In the genomic region with DNA sequence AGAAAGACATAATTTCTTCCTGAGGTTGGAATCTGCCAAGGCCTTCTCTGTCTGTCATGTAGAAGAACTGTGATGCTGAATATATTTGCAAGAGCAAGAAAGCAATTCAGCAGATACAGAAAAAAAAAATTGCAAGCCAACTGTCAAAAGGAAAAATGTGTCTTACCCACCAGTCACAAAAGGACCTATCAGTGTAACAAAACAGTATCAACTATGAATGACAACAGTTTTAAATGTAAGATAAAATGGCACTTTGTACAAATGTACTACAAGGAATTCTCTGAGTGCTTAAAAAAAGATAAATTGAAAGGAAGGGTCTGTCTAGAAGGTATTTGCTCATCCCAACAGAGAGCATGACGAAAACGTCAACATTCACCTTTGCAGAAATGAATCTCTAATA, we compare ENCODE assay signal across 24 cellular contexts.
"Had no signal": no experiment of that assay in that cellular context is flagged by ENCODE, and none has a peak within 500 bp of the region (broad histone marks: within the 10 kb centered on the region; RNA-seq: fewer than 3 reads in every experiment).

No MANE protein-coding gene starts in this region.

- H3K9me3 Mint-ChIP-seq: dendritic cell treated with granulocyte-macrophage colony-stimulating factor and Interleukin-4, amounts not matched to agents 40 ng/mL and 50 ng/mL, for 4 days; endodermal cell had no signal

- H3K4me3 ChIP-seq: colonic mucosa, coronary artery, dorsolateral prefrontal cortex, esophagus muscularis mucosa, esophagus squamous epithelium, gastrocnemius medialis, gastroesophageal sphincter, heart left ventricle, heart right ventricle had no signal

- H3K9me3 ChIP-seq: colonic mucosa, esophagus muscularis mucosa, esophagus squamous epithelium, gastrocnemius medialis, gastroesophageal sphincter, heart left ventricle, heart right ventricle had no signal

- H3K27ac Mint-ChIP-seq: dendritic cell treated with granulocyte-macrophage colony-stimulating factor and Interleukin-4, amounts not matched to agents 40 ng/mL and 50 ng/mL, for 4 days; effector memory CD8-positive, alpha-beta T cell; endodermal cell had no signal

- H3K27ac ChIP-seq: colonic mucosa, coronary artery, dorsolateral prefrontal cortex, epithelial cell of prostate, esophagus muscularis mucosa, esophagus squamous epithelium, foreskin keratinocyte, gastrocnemius medialis, gastroesophageal sphincter, heart left ventricle, heart right ventricle had no signal

- H3K27me3 Mint-ChIP-seq: dendritic cell treated with granulocyte-macrophage colony-stimulating factor and Interleukin-4, amounts not matched to agents 40 ng/mL and 50 ng/mL, for 4 days; effector memory CD8-positive, alpha-beta T cell had no signal

- H3K4me3 Mint-ChIP-seq: dendritic cell treated with granulocyte-macrophage colony-stimulating factor and Interleukin-4, amounts not matched to agents 40 ng/mL and 50 ng/mL, for 4 days; effector memory CD8-positive, alpha-beta T cell; endodermal cell had no signal

- H3K36me3 ChIP-seq: colonic mucosa, esophagus muscularis mucosa, esophagus squamous epithelium, gastrocnemius medialis, gastroesophageal sphincter, heart left ventricle, heart right ventricle had no signal

- H3K27me3 ChIP-seq: colonic mucosa, esophagus muscularis mucosa, esophagus squamous epithelium, gastrocnemius medialis, gastroesophageal sphincter, heart left ventricle, heart right ventricle had no signal

- H3K4me1 Mint-ChIP-seq: endodermal cell had no signal

- DNase-seq: colonic mucosa; cortex of kidney; dermis blood vessel endothelial cell; dorsolateral prefrontal cortex; effector CD4-positive, alpha-beta T cell; effector CD8-positive, alpha-beta T cell; effector memory CD4-positive, alpha-beta T cell; effector memory CD8-positive, alpha-beta T cell; endodermal cell; erythroblast; esophagus squamous epithelium; foreskin fibroblast; foreskin keratinocyte; foreskin melanocyte; gastrocnemius medialis; glutamatergic neuron; head of caudate nucleus; heart left ventricle; heart right ventricle had no signal
